In genomic region chr13:72839831-72840426, GRCh38 we compare ENCODE assay signal across 8 cellular contexts. TPM values are rescaled to one million over a fixed set of nuclear protein-coding genes. Genes with fewer than 3 reads are reported as not detected.
DNase-seq lines count a peak whose midpoint lies in the region; ATAC-seq and TF ChIP-seq lines count a peak whose summit lies in the region.

No MANE protein-coding gene starts in this region.

- peak; percentile 77 for TF ChIP-seq CTCF in GM20000 (IDR thresholded peaks at IDR 0.05; ENCODE audit: extremely low read depth, missing control alignments)

- peaks cover 6 to 14% of the 10 kb centered on the region in 2 donors for H3K36me3 Mint-ChIP-seq in activated naive CD4-positive, alpha-beta T cell treated with anti-CD3 and anti-CD28 coated beads, Interleukin-2, amount 50 U/mL, for 72 hours

- ATAC-seq in HG03469 (IDR thresholded peaks at IDR 0.05; ENCODE audit: unreplicated experiment): peak; percentile 91
- peak; percentile 54 to 79 for ATAC-seq in activated naive CD4-positive, alpha-beta T cell treated with anti-CD3 and anti-CD28 coated beads, Interleukin-2, amount 50 U/mL, for 72 hours

- DNase-seq in GM03348 (ENCODE audit: low spot score) (peak; percentile 68), GM20000 (ENCODE audit: low spot score) (peak; percentile 55), OCI-M1 (lab: John Stamatoyannopoulos, UW) (peak; percentile 70), hepatic stellate cell (ENCODE audit: low spot score) (peak; percentile 32), cerebellum (ENCODE audit: low spot score) (no peak)
- peak in 1 of 2 donors; percentile 23 for DNase-seq in activated naive CD4-positive, alpha-beta T cell treated with anti-CD3 and anti-CD28 coated beads, Interleukin-2, amount 50 U/mL, for 72 hours (ENCODE audit: low spot score in 2 of 2)
- DNase-seq in stimulated activated CD4-positive, alpha-beta T cell treated with anti-CD3 and anti-CD28 coated beads, Interleukin-2, amount 100 ng/mL, for 4 hours (ENCODE audit: low read depth): peak; percentile 5

- no peak overlapping the region for H3K27ac Mint-ChIP-seq in activated naive CD4-positive, alpha-beta T cell treated with anti-CD3 and anti-CD28 coated beads, Interleukin-2, amount 50 U/mL, for 72 hours

- H3K9me3 Mint-ChIP-seq in activated naive CD4-positive, alpha-beta T cell treated with anti-CD3 and anti-CD28 coated beads, Interleukin-2, amount 50 U/mL, for 72 hours: no peaks in the 10 kb centered on the region

RNA-seq across cellular contexts. Expression of gene PIBF1, which starts 58.0 kb away (rescaled TPM):
- total RNA-seq in activated naive CD4-positive, alpha-beta T cell treated with anti-CD3 and anti-CD28 coated beads, Interleukin-2, amount 50 U/mL, for 72 hours: 10 to 100 TPM; 26.2 to 28.9 TPM
- 42.0 TPM for total RNA-seq in cerebellum

RNA-seq across cellular contexts. Expression of gene DIS3, which starts 58.2 kb away (rescaled TPM):
- total RNA-seq in activated naive CD4-positive, alpha-beta T cell treated with anti-CD3 and anti-CD28 coated beads, Interleukin-2, amount 50 U/mL, for 72 hours: 10 to 100 TPM; 44.9 to 47.2 TPM
- 27.4 TPM for total RNA-seq in cerebellum
